Comparison of ENCODE assay signal across 8 cellular contexts in the genomic region with DNA sequence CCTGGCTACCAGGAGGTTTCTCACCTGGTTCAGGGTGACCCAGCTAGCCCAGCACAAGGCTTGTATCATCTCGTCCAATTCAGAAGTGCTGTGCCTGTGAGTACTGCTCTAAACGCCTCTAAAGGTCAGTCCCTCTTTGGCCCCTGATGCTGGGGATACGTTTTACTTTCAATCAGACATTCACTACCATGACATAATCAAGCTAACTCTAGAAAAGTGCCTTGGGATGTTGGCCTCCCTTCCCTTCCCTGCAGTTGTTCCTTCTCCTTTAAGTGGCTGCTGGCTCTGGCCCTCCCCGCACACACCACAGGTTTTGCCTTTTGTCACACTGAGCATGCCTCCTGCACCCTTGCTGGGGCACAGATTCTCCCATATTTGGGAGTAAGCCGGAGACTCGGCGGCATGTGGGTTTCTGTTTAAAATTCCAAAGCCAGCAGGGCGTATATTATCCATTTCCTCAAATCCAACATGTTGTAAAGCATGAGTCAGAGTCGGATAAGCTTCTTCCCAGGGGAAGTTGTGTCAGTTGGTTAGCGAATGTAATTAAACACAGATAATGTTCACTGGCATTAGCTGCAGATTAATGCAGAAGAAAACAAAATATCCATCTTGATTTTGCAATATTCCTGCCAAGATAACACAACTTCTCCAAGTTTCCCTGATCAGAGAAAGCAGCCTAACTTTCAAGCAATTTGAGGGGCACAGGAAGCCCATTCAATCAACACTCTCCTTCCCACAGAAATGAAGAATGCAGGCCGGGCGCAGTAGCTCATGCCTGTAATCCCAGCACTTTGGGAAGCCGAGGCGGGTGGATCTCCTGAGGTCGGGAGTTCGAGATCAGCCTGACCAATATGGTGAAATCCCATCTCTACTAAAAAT. TPM values are rescaled to one million over a fixed set of nuclear protein-coding genes. Genes with fewer than 3 reads are reported as not detected.
A peak's percentile ranks its signal among the peaks of the same experiment; 100 is the strongest.
DNase-seq lines count a peak whose midpoint lies in the region; ATAC-seq, FAIRE-seq and TF ChIP-seq lines count a peak whose summit lies in the region.

No MANE protein-coding gene starts in this region.

- no peaks in the 10 kb centered on the region for H3K27me3 ChIP-seq in body of pancreas

- no peak overlapping the region for H3K4me3 Mint-ChIP-seq in stimulated activated naive B cell treated with anti-CD40 and anti-IgM and Interleukin-4, amounts not matched to agents 10 μg/mL and 1 μg/mL and 100 μg/mL, for 72 hours

- CTCF ChIA-PET in A549 (lab: Yijun Ruan, JAX): interaction anchor here (0.6 to 5.3 kb wide), 10 partner anchors 9 to 150 kb away, joined by 3 to 23 read pairs (median 7); no protein-coding TSS in a partner anchor
- CTCF ChIA-PET in GM10248 (lab: Yijun Ruan, JAX): interaction anchor here (1.9 to 4.2 kb wide), 2 partner anchors 9 to 26 kb away, joined by 8 to 25 read pairs; no protein-coding TSS in a partner anchor

- H3K27ac Mint-ChIP-seq in stimulated activated naive B cell treated with anti-CD40 and anti-IgM and Interleukin-4, amounts not matched to agents 10 μg/mL and 1 μg/mL and 100 μg/mL, for 72 hours: no peak overlapping the region

- no peaks in the 10 kb centered on the region for H3K9me3 ChIP-seq in A549
- H3K9me3 ChIP-seq in body of pancreas: no peaks in the 10 kb centered on the region

- no peak for TF ChIP-seq CTCF in A549 (IDR thresholded peaks at IDR 0.05)
- no peak for TF ChIP-seq CTCF in body of pancreas (IDR thresholded peaks at IDR 0.05)
- no peak for TF ChIP-seq CTCF in GM10248 (IDR thresholded peaks at IDR 0.05; ENCODE audit: control extremely low read depth, extremely low read depth, low read depth, missing control alignments)

- TF ChIP-seq RAD21 in A549 (conservative IDR thresholded peaks at IDR 0.05 in 1 of 2, IDR thresholded peaks at IDR 0.05 in 1 of 2): peak in 1 of 2 experiments; percentile 10; a peak in 1 of 5 replicates

- H3K27ac ChIP-seq in A549 (peak overlapping the region; percentile 91 to 94), body of pancreas (peak overlapping the region; percentile 7 to 75 (median 52))

- H3K4me1 Mint-ChIP-seq in stimulated activated naive B cell treated with anti-CD40 and anti-IgM and Interleukin-4, amounts not matched to agents 10 μg/mL and 1 μg/mL and 100 μg/mL, for 72 hours: peaks cover 6 to 9% of the 10 kb centered on the region in 2 donors

- H3K4me3 ChIP-seq in A549 (0 out of 3 replicates have a peak overlapping the region, but pooled peaks have one; percentile 5), body of pancreas (no peak overlapping the region)

- POLR2A ChIA-PET in A549 (lab: Yijun Ruan, JAX): interaction anchor here (0.7 to 1.6 kb wide), 5 partner anchors 26 to 77 kb away, joined by 3 to 9 read pairs (median 4); a partner anchor contains a TSS
- POLR2A ChIA-PET in GM10248 (lab: Yijun Ruan, JAX): no interaction called here

- TF ChIP-seq POLR2A in A549 (IDR thresholded peaks at IDR 0.05; ENCODE audit: low read length) (peak; percentile 43), body of pancreas (IDR thresholded peaks at IDR 0.05) (no peak)

- ATAC-seq in A549: peak; percentile 97 to 98
- ATAC-seq in body of pancreas: peak; percentile 82
- peak; percentile 92 for ATAC-seq in sciatic nerve
- ATAC-seq in stimulated activated naive B cell treated with anti-CD40 and anti-IgM and Interleukin-4, amounts not matched to agents 10 μg/mL and 1 μg/mL and 100 μg/mL, for 72 hours (replicated peaks): no peak

- H3K36me3 Mint-ChIP-seq in stimulated activated naive B cell treated with anti-CD40 and anti-IgM and Interleukin-4, amounts not matched to agents 10 μg/mL and 1 μg/mL and 100 μg/mL, for 72 hours: no peaks in the 10 kb centered on the region

- 5% methylated on average over 16 of the region's 16 CpGs for WGBS in A549 (ENCODE audit: missing lambda C conversion rate)
- 44 to 52% methylated on average over 16 of the region's 16 CpGs for WGBS in body of pancreas, 2 donors

- intact Hi-C loops in body of pancreas (cut with DNase I): no loop called here
- intact Hi-C loops in sciatic nerve (cut with DNase I): no loop called here

- H3K36me3 ChIP-seq in body of pancreas (replicated peaks in 1 of 2; ENCODE audit: insufficient read depth in 1 of 2, low read depth in 2 of 2): no peaks in the 10 kb centered on the region

- DNase-seq in A549 (ENCODE audit: low read depth in 1 of 2, low spot score in 1 of 2) (peak; percentile 81 to 97), LHCN-M2 (ENCODE audit: low read depth) (peak; percentile 100), body of pancreas (peak; percentile 46 to 69 (median 58)), iPS DF 4.7 (ENCODE audit: extremely low read depth, low spot score) (peak; percentile 98), sciatic nerve (ENCODE audit: low spot score) (peak; percentile 77), GM10248 (ENCODE audit: extremely low spot score) (no peak), NCI-H187 treated with DMSO at 0.1 percent for 48 hours (lab: John Stamatoyannopoulos, UW) (no peak)
- no peak for DNase-seq in stimulated activated naive B cell treated with anti-CD40 and anti-IgM and Interleukin-4, amounts not matched to agents 10 μg/mL and 1 μg/mL and 100 μg/mL, for 72 hours

- peak overlapping the region; percentile 73 for H3K4me2 ChIP-seq in A549

- peak in 1 of 2 experiments; percentile 54; a peak in 1 of 5 replicates for TF ChIP-seq EP300 in A549 (IDR thresholded peaks at IDR 0.05)

- peak; percentile 78 for FAIRE-seq in A549 (lab: Jason Lieb, UNC)

- no peaks in the 10 kb centered on the region for H3K27me3 Mint-ChIP-seq in stimulated activated naive B cell treated with anti-CD40 and anti-IgM and Interleukin-4, amounts not matched to agents 10 μg/mL and 1 μg/mL and 100 μg/mL, for 72 hours

- H3K4me1 ChIP-seq in A549 (peaks cover 35% of the 10 kb centered on the region), body of pancreas (peaks cover 12% of the 10 kb centered on the region)

- H3K9me3 Mint-ChIP-seq in stimulated activated naive B cell treated with anti-CD40 and anti-IgM and Interleukin-4, amounts not matched to agents 10 μg/mL and 1 μg/mL and 100 μg/mL, for 72 hours: no peaks in the 10 kb centered on the region

TF ChIP-seq in A549, 52 proteins besides CTCF, POLR2A, EP300 and RAD21 (continues in another document):
- TF ChIP-seq, protein P1, sequence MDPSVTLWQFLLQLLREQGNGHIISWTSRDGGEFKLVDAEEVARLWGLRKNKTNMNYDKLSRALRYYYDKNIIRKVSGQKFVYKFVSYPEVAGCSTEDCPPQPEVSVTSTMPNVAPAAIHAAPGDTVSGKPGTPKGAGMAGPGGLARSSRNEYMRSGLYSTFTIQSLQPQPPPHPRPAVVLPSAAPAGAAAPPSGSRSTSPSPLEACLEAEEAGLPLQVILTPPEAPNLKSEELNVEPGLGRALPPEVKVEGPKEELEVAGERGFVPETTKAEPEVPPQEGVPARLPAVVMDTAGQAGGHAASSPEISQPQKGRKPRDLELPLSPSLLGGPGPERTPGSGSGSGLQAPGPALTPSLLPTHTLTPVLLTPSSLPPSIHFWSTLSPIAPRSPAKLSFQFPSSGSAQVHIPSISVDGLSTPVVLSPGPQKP (IDR thresholded peaks at IDR 0.05; ENCODE audit: low read depth, low read length): no peak
- TF ChIP-seq, protein P2, sequence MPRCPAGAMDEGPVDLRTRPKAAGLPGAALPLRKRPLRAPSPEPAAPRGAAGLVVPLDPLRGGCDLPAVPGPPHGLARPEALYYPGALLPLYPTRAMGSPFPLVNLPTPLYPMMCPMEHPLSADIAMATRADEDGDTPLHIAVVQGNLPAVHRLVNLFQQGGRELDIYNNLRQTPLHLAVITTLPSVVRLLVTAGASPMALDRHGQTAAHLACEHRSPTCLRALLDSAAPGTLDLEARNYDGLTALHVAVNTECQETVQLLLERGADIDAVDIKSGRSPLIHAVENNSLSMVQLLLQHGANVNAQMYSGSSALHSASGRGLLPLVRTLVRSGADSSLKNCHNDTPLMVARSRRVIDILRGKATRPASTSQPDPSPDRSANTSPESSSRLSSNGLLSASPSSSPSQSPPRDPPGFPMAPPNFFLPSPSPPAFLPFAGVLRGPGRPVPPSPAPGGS (IDR thresholded peaks at IDR 0.05): 0 out of 3 replicates have a peak, but pooled peaks have one; percentile 9
- TF ChIP-seq SREBF2 (IDR thresholded peaks at IDR 0.05) (peak; percentile 17; the same call in 1 of the 2 replicates), PHF8 (IDR thresholded peaks at IDR 0.05; ENCODE audit: borderline replicate concordance, low read depth) (no peak), ZNF302 (CRISPR knock-in tag; IDR thresholded peaks at IDR 0.05) (no peak), KDM1A (IDR thresholded peaks at IDR 0.05; ENCODE audit: low read depth) (no peak), EHMT2 (IDR thresholded peaks at IDR 0.05; ENCODE audit: low read depth) (no peak), CBX2 (IDR thresholded peaks at IDR 0.05; ENCODE audit: borderline replicate concordance, low read depth) (no peak), GATA3 (IDR thresholded peaks at IDR 0.05; ENCODE audit: borderline replicate concordance) (peak; percentile 69; the same call in 1 of the 2 replicates)
- TF ChIP-seq, protein P3, sequence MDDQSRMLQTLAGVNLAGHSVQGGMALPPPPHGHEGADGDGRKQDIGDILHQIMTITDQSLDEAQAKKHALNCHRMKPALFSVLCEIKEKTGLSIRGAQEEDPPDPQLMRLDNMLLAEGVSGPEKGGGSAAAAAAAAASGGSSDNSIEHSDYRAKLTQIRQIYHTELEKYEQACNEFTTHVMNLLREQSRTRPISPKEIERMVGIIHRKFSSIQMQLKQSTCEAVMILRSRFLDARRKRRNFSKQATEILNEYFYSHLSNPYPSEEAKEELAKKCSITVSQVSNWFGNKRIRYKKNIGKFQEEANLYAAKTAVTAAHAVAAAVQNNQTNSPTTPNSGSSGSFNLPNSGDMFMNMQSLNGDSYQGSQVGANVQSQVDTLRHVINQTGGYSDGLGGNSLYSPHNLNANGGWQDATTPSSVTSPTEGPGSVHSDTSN (IDR thresholded peaks at IDR 0.05): no peak; the same call in 1 of the 2 replicates

RNA-seq across cellular contexts. Expression of a gene that starts 31.8 kb away (rescaled TPM):
- polyA plus RNA-seq in A549 (2011; rRNA removed): 101 and 112 TPM in 2 replicates
- 42.5 and 49.4 TPM in 2 replicates for polyA plus RNA-seq in A549 (2012; cell fraction: cytosol; rRNA removed)
- polyA plus RNA-seq in A549 (2012; cell fraction: nucleus; rRNA removed): 139 and 188 TPM in 2 replicates
- polyA plus RNA-seq in A549 (2017; fragmentation: RNase III; extraction: RNeasy Plus Mini Kit Qiagen cat#74134 plus additional on column Dnase treatment): 111 to 119 TPM (median 112 TPM) in 3 replicates
- polyA minus RNA-seq in A549 (2011; rRNA and poly(A)+ RNA removed): 89.4 and 90.1 TPM in 2 replicates
- 147 and 163 TPM in 2 replicates for total RNA-seq in LHCN-M2 (2014; rRNA removed)
- 124 TPM for polyA plus RNA-seq in LHCN-M2 (2012)
- 10 to 100 TPM; 24.4 to 31.6 TPM for total RNA-seq in body of pancreas
- 165 TPM for total RNA-seq in sciatic nerve

RNA-seq across cellular contexts. Expression of a gene that starts 55.2 kb away (rescaled TPM):
- polyA plus RNA-seq in A549 (2011; rRNA removed) (75.8 and 84.3 TPM in 2 replicates), A549 (2017; fragmentation: RNase III; extraction: RNeasy Plus Mini Kit Qiagen cat#74134 plus additional on column Dnase treatment) (82.6 to 88.3 TPM (median 87.2 TPM) in 3 replicates)
- 78.1 and 96.1 TPM in 2 replicates for polyA plus RNA-seq in A549 (2012; cell fraction: cytosol; rRNA removed)
- 128 and 152 TPM in 2 replicates for polyA plus RNA-seq in A549 (2012; cell fraction: nucleus; rRNA removed)
- polyA minus RNA-seq in A549 (2011; rRNA and poly(A)+ RNA removed): 47.2 and 50.6 TPM in 2 replicates
- total RNA-seq in LHCN-M2 (2014; rRNA removed) (614 and 683 TPM in 2 replicates), body of pancreas (1 to 10 TPM; 1.6 to 4.3 TPM), sciatic nerve (15.6 TPM)
- 228 TPM for polyA plus RNA-seq in LHCN-M2 (2012)

Comparison
In these comparisons a context has a peak if more than half of its experiments do, and no peak if none do; other contexts are left out.
1. ATAC-seq: peak in A549 (2 of 2), body of pancreas (single experiment) and sciatic nerve (single experiment); none in stimulated activated naive B cell treated with anti-CD40 and anti-IgM and Interleukin-4, amounts not matched to agents 10 μg/mL and 1 μg/mL and 100 μg/mL, for 72 hours (0 of 2).
2. DNase-seq: peak in A549 (2 of 2), LHCN-M2 (single experiment), body of pancreas (4 of 4), iPS DF 4.7 (single experiment) and sciatic nerve (single experiment); none in GM10248 (single experiment), stimulated activated naive B cell treated with anti-CD40 and anti-IgM and Interleukin-4, amounts not matched to agents 10 μg/mL and 1 μg/mL and 100 μg/mL, for 72 hours (single experiment) and NCI-H187 treated with DMSO at 0.1 percent for 48 hours (single experiment).
3. RNA of a gene that starts 55.2 kb away (total RNA-seq): 614 to 683 TPM in LHCN-M2; 15.6 TPM in sciatic nerve (single experiment) and 1.6 to 4.3 TPM in body of pancreas; every median in the first group is over 10 times any median in the second.